ENCODE assay signal across 18 cellular contexts in the genomic region with DNA sequence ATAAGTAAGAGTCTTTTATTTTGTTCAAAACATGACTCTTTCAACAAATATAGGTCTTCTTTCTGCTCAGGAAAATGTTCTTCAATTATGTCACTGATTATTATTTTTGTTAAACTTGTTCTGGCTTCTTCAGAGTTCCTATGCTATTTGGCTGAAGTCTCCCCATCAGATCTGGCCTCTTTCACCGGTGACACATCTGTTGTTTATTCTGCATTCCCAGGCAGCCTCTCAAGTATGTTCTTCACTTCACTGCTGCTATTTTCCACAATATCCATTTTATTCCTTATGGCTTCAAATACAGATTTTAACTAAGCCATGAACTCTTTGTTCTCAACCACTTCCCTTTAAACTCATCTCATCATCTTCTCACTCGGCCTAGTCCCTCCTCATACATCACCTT. TPM values are rescaled to one million over a fixed set of nuclear protein-coding genes. Genes with fewer than 3 reads are reported as not detected.
DNase-seq lines count a peak whose midpoint lies in the region; ATAC-seq and TF ChIP-seq lines count a peak whose summit lies in the region.
"Had no signal": no experiment of that assay in that cellular context is flagged by ENCODE, and none has a peak within 500 bp of the region (broad histone marks: within the 10 kb centered on the region; RNA-seq: fewer than 3 reads in every experiment).

No MANE protein-coding gene starts in this region.

- no peaks in the 10 kb centered on the region for H3K27me3 ChIP-seq in left ventricle myocardium inferior (ENCODE audit: low read depth)
- H3K27me3 ChIP-seq in muscle layer of duodenum (ENCODE audit: low read depth, low read length) = no peaks in the 10 kb centered on the region
- H3K27me3 ChIP-seq in vagina = no peaks in the 10 kb centered on the region
- H3K27me3 ChIP-seq: ascending aorta, colonic mucosa had no signal

- H3K36me3 Mint-ChIP-seq in stimulated activated effector memory CD8-positive, alpha-beta T cell treated with anti-CD3 and anti-CD28 coated beads, Interleukin-12 subunit alpha, Interleukin-12 subunit beta, amount 100 ng/mL, for 72 hours = peaks cover 10% of the 10 kb centered on the region

- no peaks in the 10 kb centered on the region for H3K4me1 Mint-ChIP-seq in stimulated activated effector memory CD8-positive, alpha-beta T cell treated with anti-CD3 and anti-CD28 coated beads, Interleukin-12 subunit alpha, Interleukin-12 subunit beta, amount 100 ng/mL, for 72 hours

- H3K27ac Mint-ChIP-seq in stimulated activated effector memory CD8-positive, alpha-beta T cell treated with anti-CD3 and anti-CD28 coated beads, Interleukin-12 subunit alpha, Interleukin-12 subunit beta, amount 100 ng/mL, for 72 hours = no peak overlapping the region
- H3K27ac Mint-ChIP-seq: activated naive CD4-positive, alpha-beta T cell treated with anti-CD3 and anti-CD28 coated beads for 36 hours; stimulated activated naive CD8-positive, alpha-beta T cell treated with anti-CD3 and anti-CD28 coated beads, Interleukin-15, Interleukin-2, amounts not matched to agents 100 ng/mL and 50 ng/mL, for 24 hours had no signal

- no peak overlapping the region for H3K4me3 ChIP-seq in left ventricle myocardium inferior
- no peak overlapping the region for H3K4me3 ChIP-seq in muscle layer of duodenum (ENCODE audit: low read depth in 1 of 2, low read length in 2 of 2)
- no peak overlapping the region for H3K4me3 ChIP-seq in vagina
- H3K4me3 ChIP-seq: ascending aorta, colonic mucosa had no signal

- peaks cover 36% of the 10 kb centered on the region for H3K4me1 ChIP-seq in left ventricle myocardium inferior
- peaks cover 0 to 23% of the 10 kb centered on the region in 2 donors for H3K4me1 ChIP-seq in muscle layer of duodenum (ENCODE audit: control insufficient read depth in 1 of 2, insufficient read depth in 2 of 2, low read length in 2 of 2)
- H3K4me1 ChIP-seq in vagina = peaks cover 15% of the 10 kb centered on the region
- H3K4me1 ChIP-seq: colonic mucosa had no signal

- H3K9me3 ChIP-seq in left ventricle myocardium inferior (replicated peaks) = peaks cover 9% of the 10 kb centered on the region
- no peaks in the 10 kb centered on the region for H3K9me3 ChIP-seq in muscle layer of duodenum (ENCODE audit: control insufficient read depth in 1 of 2, low read length in 2 of 2)
- no peaks in the 10 kb centered on the region for H3K9me3 ChIP-seq in vagina
- H3K9me3 ChIP-seq: ascending aorta, colonic mucosa had no signal

- DNase-seq in left ventricle myocardium inferior = no peak
- no peak for DNase-seq in cardiac septum (ENCODE audit: low spot score)
- DNase-seq in fibroblast of peridontal ligament (ENCODE audit: extremely low read depth) = peak; percentile 70
- no peak for DNase-seq in vagina (ENCODE audit: extremely low spot score in 2 of 2)
- no peak for DNase-seq in effector CD4-positive, alpha-beta T cell
- no peak for DNase-seq in stimulated activated effector memory CD8-positive, alpha-beta T cell treated with anti-CD3 and anti-CD28 coated beads, Interleukin-12 subunit alpha, Interleukin-12 subunit beta, amount 100 ng/mL, for 72 hours (ENCODE audit: low spot score in 2 of 2)
- DNase-seq: activated CD4-positive, alpha-beta T cell treated with anti-CD3 and anti-CD28 coated beads, Interleukin-2, amount 50 U/mL, for 4 hours; activated naive CD4-positive, alpha-beta T cell treated with anti-CD3 and anti-CD28 coated beads for 36 hours; colonic mucosa; GDM1; NCI-H526 treated with DMSO at 0.1 percent for 48 hours; stimulated activated CD4-positive, alpha-beta T cell treated with anti-CD3 and anti-CD28 coated beads, Interleukin-2, amount 100 ng/mL, for 24 hours had no signal

- intact Hi-C loops in left ventricle myocardium inferior (cut with micrococcal nuclease) (no loop called here), cardiac septum (cut with DNase I) (no loop called here), vagina (cut with DNase I) (no loop called here)

- H3K36me3 ChIP-seq in left ventricle myocardium inferior (peaks cover 23% of the 10 kb centered on the region), muscle layer of duodenum (ENCODE audit: control insufficient read depth in 1 of 2, insufficient read depth in 2 of 2, low read length in 2 of 2) (peaks cover 6 to 17% of the 10 kb centered on the region in 2 donors), vagina (peaks cover 0 to 11% of the 10 kb centered on the region in 2 donors)
- H3K36me3 ChIP-seq: colonic mucosa had no signal

- H3K27ac ChIP-seq in left ventricle myocardium inferior (replicated peaks) = peak overlapping the region; percentile 59
- H3K27ac ChIP-seq in muscle layer of duodenum (ENCODE audit: low read length) = peak overlapping the region; percentile 37
- peak overlapping the region; percentile 56 for H3K27ac ChIP-seq in vagina
- H3K27ac ChIP-seq: ascending aorta, C4-2B, colonic mucosa, VCaP had no signal

- no peak overlapping the region for H3K4me3 Mint-ChIP-seq in stimulated activated effector memory CD8-positive, alpha-beta T cell treated with anti-CD3 and anti-CD28 coated beads, Interleukin-12 subunit alpha, Interleukin-12 subunit beta, amount 100 ng/mL, for 72 hours
- H3K4me3 Mint-ChIP-seq: activated naive CD4-positive, alpha-beta T cell treated with anti-CD3 and anti-CD28 coated beads for 36 hours; stimulated activated naive CD8-positive, alpha-beta T cell treated with anti-CD3 and anti-CD28 coated beads, Interleukin-15, Interleukin-2, amounts not matched to agents 100 ng/mL and 50 ng/mL, for 24 hours had no signal

- TF ChIP-seq CTCF in left ventricle myocardium inferior (IDR thresholded peaks at IDR 0.05; ENCODE audit: borderline replicate concordance) = no peak
- no peak for TF ChIP-seq CTCF in vagina (IDR thresholded peaks at IDR 0.05)

- ATAC-seq in stimulated activated effector memory CD8-positive, alpha-beta T cell treated with anti-CD3 and anti-CD28 coated beads, Interleukin-12 subunit alpha, Interleukin-12 subunit beta, amount 100 ng/mL, for 72 hours = no peak
- no peak for ATAC-seq in HG03521 (IDR thresholded peaks at IDR 0.05; ENCODE audit: unreplicated experiment)

- TF ChIP-seq POLR2A in vagina (IDR thresholded peaks at IDR 0.05) = no peak

- H3K9me3 Mint-ChIP-seq in stimulated activated effector memory CD8-positive, alpha-beta T cell treated with anti-CD3 and anti-CD28 coated beads, Interleukin-12 subunit alpha, Interleukin-12 subunit beta, amount 100 ng/mL, for 72 hours = peaks cover 4% of the 10 kb centered on the region

RNA-seq across cellular contexts. Expression of a gene that starts 45.7 kb away (rescaled TPM):
- 23.9 TPM for total RNA-seq in left ventricle myocardium inferior
- total RNA-seq in cardiac septum = 34.4 TPM
- total RNA-seq in vagina = 76.6 TPM
